9 cellular contexts compared by ENCODE assay signal in the genomic region with DNA sequence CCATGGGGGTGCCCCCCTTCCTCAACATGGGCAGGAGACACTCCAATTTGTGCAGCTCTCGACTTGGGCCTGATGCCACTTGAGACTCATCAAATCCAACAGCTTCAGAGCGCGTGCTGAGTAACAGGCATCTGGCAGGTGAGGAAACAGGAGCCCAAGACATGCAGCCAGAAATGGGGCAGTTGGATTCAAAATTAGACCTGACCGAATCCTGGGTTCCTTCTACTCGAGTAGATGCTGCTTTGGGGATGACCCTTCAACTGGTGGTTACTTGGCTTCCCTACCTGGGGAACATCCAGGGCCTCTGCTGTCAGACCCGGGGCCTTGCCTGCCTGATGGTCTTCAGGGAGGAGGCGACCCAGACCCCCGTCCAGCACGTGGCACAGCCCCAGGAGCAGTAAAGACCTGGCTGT. TPM values are rescaled to one million over a fixed set of nuclear protein-coding genes. Genes with fewer than 3 reads are reported as not detected.
A peak's percentile ranks its signal among the peaks of the same experiment; 100 is the strongest.
DNase-seq lines count a peak whose midpoint lies in the region; TF ChIP-seq lines count a peak whose summit lies in the region.
"Had no signal": no experiment of that assay in that cellular context is flagged by ENCODE, and none has a peak within 500 bp of the region (broad histone marks: within the 10 kb centered on the region; RNA-seq: fewer than 3 reads in every experiment).

No MANE protein-coding gene starts in this region.

- H3K4me1 ChIP-seq in BLaER1 = peaks cover 76% of the 10 kb centered on the region
- peaks cover 14 to 23% of the 10 kb centered on the region in 2 donors for H3K4me1 ChIP-seq in breast epithelium

- peak overlapping the region; percentile 99 for H3K4me2 ChIP-seq in BLaER1

- H3K36me3 ChIP-seq in BLaER1 = no peaks in the 10 kb centered on the region
- H3K36me3 ChIP-seq in breast epithelium = no peaks in the 10 kb centered on the region

- DNase-seq in LHCN-M2 (ENCODE audit: low read depth) = peak; percentile 37
- DNase-seq in breast epithelium (ENCODE audit: low spot score in 2 of 2) = no peak
- no peak for DNase-seq in T-helper 1 cell
- no peak for DNase-seq in activated T-cell treated with anti-CD3 and anti-CD28 coated beads for 4 hours
- DNase-seq in medulla oblongata (ENCODE audit: extremely low spot score) = no peak
- DNase-seq: activated T-cell treated with anti-CD3 and anti-CD28 coated beads, Interleukin-2, amount 50 U/mL, for 1 hour; EL; SHP77 had no signal

- peak overlapping the region; percentile 94 for H3K27ac ChIP-seq in BLaER1
- peak overlapping the region in 1 of 2 donors; percentile 49 for H3K27ac ChIP-seq in breast epithelium

- H4K20me1 ChIP-seq in BLaER1 = peaks cover 23% of the 10 kb centered on the region

- H3K9me3 ChIP-seq in BLaER1 = no peaks in the 10 kb centered on the region
- H3K9me3 ChIP-seq in breast epithelium = no peaks in the 10 kb centered on the region

- intact Hi-C loops in breast epithelium (cut with DNase I; ENCODE audit: low total_unique reads) = no loop called here

- no peak for TF ChIP-seq CTCF in breast epithelium (IDR thresholded peaks at IDR 0.05)

- H3K4me3 ChIP-seq in BLaER1 (peak overlapping the region; percentile 98), breast epithelium (peak overlapping the region in 2 of 3 donors; percentile 41 to 64)

- TF ChIP-seq POLR2A in breast epithelium (IDR thresholded peaks at IDR 0.05) = no peak

- H3K9ac ChIP-seq in BLaER1 = peak overlapping the region; percentile 82

- H3K27me3 ChIP-seq in BLaER1 (no peaks in the 10 kb centered on the region), breast epithelium (no peaks in the 10 kb centered on the region)

RNA-seq across cellular contexts. Expression of gene NTN3, which starts 0.5 kb away (rescaled TPM):
- 0.11 TPM in 1 of 2 replicates, not detected in the other for total RNA-seq in LHCN-M2 (2014; rRNA removed)
- polyA plus RNA-seq in LHCN-M2 (2012) = 0.11 TPM
- not detected for total RNA-seq in breast epithelium

RNA-seq across cellular contexts. Expression of gene TBC1D24, which starts 4.3 kb away (rescaled TPM):
- total RNA-seq in LHCN-M2 (2014; rRNA removed) = 12.5 and 13.3 TPM in 2 replicates
- polyA plus RNA-seq in LHCN-M2 (2012) = 5.4 TPM
- 10 to 100 TPM in 2 of 3 donors, 1 to 10 TPM in 1; 8.8 to 22.0 (median 16.7) TPM for total RNA-seq in breast epithelium

RNA-seq across cellular contexts. Expression of gene TEDC2, which starts 10.7 kb away (rescaled TPM):
- 32.0 and 34.4 TPM in 2 replicates for total RNA-seq in LHCN-M2 (2014; rRNA removed)
- 9.8 TPM for polyA plus RNA-seq in LHCN-M2 (2012)
- 1 to 10 TPM in 1 of 3 donors, under 1 TPM in 1, not detected in 1; 0.98 to 1.0 TPM for total RNA-seq in breast epithelium

RNA-seq across cellular contexts. Expression of gene CCNF, which starts 41.4 kb away (rescaled TPM):
- 33.5 and 34.6 TPM in 2 replicates for total RNA-seq in LHCN-M2 (2014; rRNA removed)
- 10.0 TPM for polyA plus RNA-seq in LHCN-M2 (2012)
- total RNA-seq in breast epithelium = 1 to 10 TPM; 1.6 to 2.9 (median 2.7) TPM

RNA-seq across cellular contexts. Expression of gene ATP6V0C, which starts 43.1 kb away (rescaled TPM):
- 31.9 and 42.3 TPM in 2 replicates for total RNA-seq in LHCN-M2 (2014; rRNA removed)
- polyA plus RNA-seq in LHCN-M2 (2012) = 292 TPM
- total RNA-seq in breast epithelium = 10 to 100 TPM; 27.5 to 70.2 (median 45.4) TPM

Comparison
In these comparisons a context has a peak if more than half of its experiments do, and no peak if none do; other contexts are left out.
1. RNA of gene TEDC2, which starts 10.7 kb away (total RNA-seq): 32.0 to 34.4 TPM in LHCN-M2; 0.98 to 1.0 TPM in breast epithelium; every median in the first group is over 10 times any median in the second.